In the genomic region with DNA sequence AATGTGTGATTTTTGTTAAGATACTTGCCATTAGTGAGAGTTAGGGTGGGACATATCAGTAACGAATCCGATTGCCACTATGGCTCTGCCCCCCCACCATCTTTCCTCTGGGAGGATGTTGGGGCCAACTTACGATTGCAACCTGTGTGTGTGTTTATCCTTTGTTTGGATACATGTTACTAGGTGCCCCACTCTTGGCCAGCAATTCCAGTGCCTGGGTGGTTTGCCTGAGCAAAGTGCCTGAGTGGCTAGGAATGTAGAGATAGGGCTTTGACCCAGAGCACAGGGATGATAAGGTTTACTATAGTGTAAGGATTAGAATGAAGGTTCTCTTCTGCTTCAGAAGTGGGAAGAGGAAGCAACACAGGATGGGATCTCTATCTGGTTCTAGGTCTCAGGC, we compare ENCODE assay signal across 22 cellular contexts.
DNase-seq lines count a peak whose midpoint lies in the region; ATAC-seq and TF ChIP-seq lines count a peak whose summit lies in the region.
"Had no signal": no experiment of that assay in that cellular context is flagged by ENCODE, and none has a peak within 500 bp of the region (broad histone marks: within the 10 kb centered on the region; RNA-seq: fewer than 3 reads in every experiment).

No MANE protein-coding gene starts in this region.

- no peaks in the 10 kb centered on the region for H3K4me1 Mint-ChIP-seq in neural progenitor cell
- H3K4me1 Mint-ChIP-seq: activated naive CD8-positive, alpha-beta T cell treated with anti-CD3 and anti-CD28 coated beads for 36 hours had no signal

- ATAC-seq in Right ventricle myocardium superior (ENCODE audit: poor library complexity) (peak; percentile 98), HG03565 (IDR thresholded peaks at IDR 0.05; ENCODE audit: unreplicated experiment) (no peak), HG02610 (IDR thresholded peaks at IDR 0.05; ENCODE audit: unreplicated experiment) (no peak)
- ATAC-seq: A549; naive thymus-derived CD4-positive, alpha-beta T cell had no signal

- H3K36me3 ChIP-seq in SK-N-MC (ENCODE audit: insufficient read depth, low read length): peaks cover 9% of the 10 kb centered on the region; the same call in 1 of the 2 replicates
- no peaks in the 10 kb centered on the region for H3K36me3 ChIP-seq in neural progenitor cell
- H3K36me3 ChIP-seq: brain microvascular endothelial cell, spleen had no signal

- H3K27ac ChIP-seq in SK-N-MC: peak overlapping the region; percentile 92
- H3K27ac ChIP-seq in neural progenitor cell: no peak overlapping the region
- H3K27ac ChIP-seq: A549, brain microvascular endothelial cell, C4-2B, parathyroid adenoma, spleen had no signal

- H3K9me3 ChIP-seq in SK-N-MC (ENCODE audit: low read depth, low read length) (peaks cover 7% of the 10 kb centered on the region), neural progenitor cell (ENCODE audit: low read depth) (no peaks in the 10 kb centered on the region)
- H3K9me3 ChIP-seq: A549, spleen had no signal

- H3F3A ChIP-seq in neural progenitor cell (ENCODE audit: low read depth): no peaks in the 10 kb centered on the region

- H3K9ac ChIP-seq in SK-N-MC (ENCODE audit: insufficient read length) (peak overlapping the region; percentile 16), neural progenitor cell (no peak overlapping the region)
- H3K9ac ChIP-seq: parathyroid adenoma had no signal

- intact Hi-C loops in Right ventricle myocardium superior (cut with DNase I): no loop called here

- DNase-seq in AG08395 (ENCODE audit: low spot score) (peak; percentile 5), SK-N-MC (ENCODE audit: low read depth, low spot score) (no peak), Right ventricle myocardium superior (peak; percentile 68), neural progenitor cell (ENCODE audit: low spot score) (no peak), RPMI8226 (no peak)
- DNase-seq in stimulated activated CD4-positive, alpha-beta T cell treated with anti-CD3 and anti-CD28 coated beads, Interleukin-2, amount 100 ng/mL, for 24 hours: no peak
- DNase-seq: activated CD4-positive, alpha-beta T cell treated with anti-CD3 and anti-CD28 coated beads, Interleukin-2, amount 50 U/mL, for 48 hours; activated naive CD8-positive, alpha-beta T cell treated with anti-CD3 and anti-CD28 coated beads for 36 hours; activated T-cell treated with anti-CD3 and anti-CD28 coated beads, Interleukin-2, amount 50 U/mL, for 24 hours; brain microvascular endothelial cell; naive thymus-derived CD4-positive, alpha-beta T cell; NCI-H2029 treated with DMSO at 0.1 percent for 48 hours; NCI-H510A; SHP77; spleen; T-helper 1 cell had no signal

- no peaks in the 10 kb centered on the region for H3K79me2 ChIP-seq in neural progenitor cell (ENCODE audit: low read depth)
- H3K79me2 ChIP-seq: parathyroid adenoma had no signal

- no peaks in the 10 kb centered on the region for H3K4me1 ChIP-seq in neural progenitor cell
- H3K4me1 ChIP-seq: A549, parathyroid adenoma, spleen had no signal

- no peak overlapping the region for H3K4me2 ChIP-seq in neural progenitor cell
- H3K4me2 ChIP-seq: A549 had no signal

- H4K20me1 ChIP-seq in neural progenitor cell (ENCODE audit: low read depth): no peaks in the 10 kb centered on the region

- H3K27me3 ChIP-seq in neural progenitor cell: no peaks in the 10 kb centered on the region
- H3K27me3 ChIP-seq: brain microvascular endothelial cell, spleen had no signal

- no peak overlapping the region for H3K4me3 Mint-ChIP-seq in neural progenitor cell
- H3K4me3 Mint-ChIP-seq: activated naive CD8-positive, alpha-beta T cell treated with anti-CD3 and anti-CD28 coated beads for 36 hours; activated T-cell treated with anti-CD3 and anti-CD28 coated beads, Interleukin-2, amount 50 U/mL, for 24 hours; IgD-negative memory B cell; naive thymus-derived CD4-positive, alpha-beta T cell had no signal

- peaks cover 3% of the 10 kb centered on the region for H3K27me3 Mint-ChIP-seq in neural progenitor cell (ENCODE audit: insufficient read depth, low read depth)
- H3K27me3 Mint-ChIP-seq: IgD-negative memory B cell had no signal

- H3K36me3 Mint-ChIP-seq in neural progenitor cell: no peaks in the 10 kb centered on the region
- H3K36me3 Mint-ChIP-seq: activated naive CD8-positive, alpha-beta T cell treated with anti-CD3 and anti-CD28 coated beads for 36 hours; IgD-negative memory B cell; naive thymus-derived CD4-positive, alpha-beta T cell had no signal

- no peaks in the 10 kb centered on the region for H3K9me3 Mint-ChIP-seq in neural progenitor cell
- H3K9me3 Mint-ChIP-seq: activated naive CD8-positive, alpha-beta T cell treated with anti-CD3 and anti-CD28 coated beads for 36 hours; activated T-cell treated with anti-CD3 and anti-CD28 coated beads, Interleukin-2, amount 50 U/mL, for 24 hours had no signal

- H3K4me3 ChIP-seq in SK-N-MC (peak overlapping the region; percentile 62), neural progenitor cell (no peak overlapping the region)
- H3K4me3 ChIP-seq: A549, spleen had no signal

- H2AFZ ChIP-seq in neural progenitor cell (replicated peaks): peak overlapping the region; percentile 45
- H2AFZ ChIP-seq: parathyroid adenoma had no signal

- no peak for TF ChIP-seq CTCF in neural progenitor cell (IDR thresholded peaks at IDR 0.05)

- no peak overlapping the region for H3K27ac Mint-ChIP-seq in neural progenitor cell
- H3K27ac Mint-ChIP-seq: activated naive CD8-positive, alpha-beta T cell treated with anti-CD3 and anti-CD28 coated beads for 36 hours; activated T-cell treated with anti-CD3 and anti-CD28 coated beads, Interleukin-2, amount 50 U/mL, for 24 hours; IgD-negative memory B cell; naive thymus-derived CD4-positive, alpha-beta T cell had no signal

Comparison
In these comparisons a context has a peak if more than half of its experiments do, and no peak if none do; other contexts are left out.
1. DNase-seq: peak in AG08395 (single experiment) and Right ventricle myocardium superior (single experiment); none in SK-N-MC (single experiment), neural progenitor cell (single experiment), RPMI8226 (single experiment) and stimulated activated CD4-positive, alpha-beta T cell treated with anti-CD3 and anti-CD28 coated beads, Interleukin-2, amount 100 ng/mL, for 24 hours (0 of 2).